In genomic region chr13:27533155-27533643, GRCh38 we compare ENCODE assay signal across 9 cellular contexts.
A peak's percentile ranks its signal among the peaks of the same experiment; 100 is the strongest.
DNase-seq lines count a peak whose midpoint lies in the region; ATAC-seq, FAIRE-seq and TF ChIP-seq lines count a peak whose summit lies in the region.
"Had no signal": no experiment of that assay in that cellular context is flagged by ENCODE, and none has a peak within 500 bp of the region (broad histone marks: within the 10 kb centered on the region; RNA-seq: fewer than 3 reads in every experiment).

No MANE protein-coding gene starts in this region.

- peak; percentile 50 for TF ChIP-seq RAD21 in neural cell (conservative IDR thresholded peaks at IDR 0.05)

- no peaks in the 10 kb centered on the region for H3K9me2 ChIP-seq in neural cell (ENCODE audit: insufficient read depth, low read length)

- FAIRE-seq in RCC 7860 (lab: Jason Lieb, UNC), result no peak
- FAIRE-seq: GM18507 had no signal

- no peaks in the 10 kb centered on the region for H4K20me1 ChIP-seq in neural cell (ENCODE audit: insufficient read depth)

- H3K4me2 ChIP-seq in neural cell (ENCODE audit: low read length), result no peak overlapping the region

- peak overlapping the region; percentile 17 for H3K4me3 ChIP-seq in fibroblast of villous mesenchyme (ENCODE audit: low read depth, low read length)
- no peak overlapping the region for H3K4me3 ChIP-seq in neural cell (ENCODE audit: low read length)

- no peak overlapping the region for H3K9ac ChIP-seq in neural cell (ENCODE audit: low read length)

- H3K9me3 ChIP-seq in neural cell (ENCODE audit: low read length), result no peaks in the 10 kb centered on the region

- H3K36me3 ChIP-seq in neural cell (ENCODE audit: insufficient read depth, low read length), result no peaks in the 10 kb centered on the region

- H3K79me2 ChIP-seq in neural cell (replicated peaks; ENCODE audit: insufficient read depth, low read length), result no peaks in the 10 kb centered on the region

- no peak for ATAC-seq in GM19395 (IDR thresholded peaks at IDR 0.05; ENCODE audit: unreplicated experiment)

- H3K27ac ChIP-seq in neural cell (ENCODE audit: low read length) (no peak overlapping the region), substantia nigra (ENCODE audit: low read depth, low read length, poor library complexity, severe bottlenecking) (peak overlapping the region; percentile 13)

- DNase-seq in AG08396 (ENCODE audit: low spot score) (peak; percentile 89), HEK293T (ENCODE audit: extremely low spot score) (peak; percentile 81), RCC 7860 (ENCODE audit: low spot score) (peak; percentile 49), activated gamma-delta T cell (lab: John Stamatoyannopoulos, UW) (peak; percentile 16), fibroblast of villous mesenchyme (ENCODE audit: low read depth) (peak; percentile 76), substantia nigra (lab: John Stamatoyannopoulos, UW) (peak in 48 of 49 donors; percentile 8 to 92 (median 74))

- TF ChIP-seq EP300 in neural cell (conservative IDR thresholded peaks at IDR 0.05; ENCODE audit: poor library complexity, severe bottlenecking), result no peak

- POLR2A ChIA-PET in HEK293T (lab: Yijun Ruan, JAX), result interaction anchor here (1.2 kb wide), 1 partner anchor 87 kb away, joined by 6 read pairs; the partner anchor contains the start of gene LNX2

- no peaks in the 10 kb centered on the region for H3K27me3 ChIP-seq in neural cell (ENCODE audit: insufficient read depth, low read depth, low read length)

- H2AFZ ChIP-seq in neural cell (ENCODE audit: low read depth, low read length), result no peak overlapping the region

- no peaks in the 10 kb centered on the region for H3F3A ChIP-seq in neural cell (ENCODE audit: insufficient read depth, low read length, poor library complexity, severe bottlenecking)

- CTCF ChIA-PET in HEK293T (lab: Yijun Ruan, JAX), result interaction anchor here (0.6 to 2.4 kb wide), 11 partner anchors 9 to 383 kb away, joined by 3 to 21 read pairs (median 3); no protein-coding TSS in a partner anchor

- TF ChIP-seq CTCF in fibroblast of villous mesenchyme (IDR thresholded peaks at IDR 0.05; ENCODE audit: insufficient read depth, low read depth, low read length) (peak; percentile 99), neural cell (IDR thresholded peaks at IDR 0.05; ENCODE audit: poor library complexity, severe bottlenecking) (peak; percentile 66)

TF ChIP-seq in HEK293T, 16 proteins besides CTCF, POLR2A, EP300 and RAD21:
- TF ChIP-seq ARNT (IDR thresholded peaks at IDR 0.05) (no peak), HDGF (IDR thresholded peaks at IDR 0.05; ENCODE audit: borderline replicate concordance) (no peak), CTBP1 (IDR thresholded peaks at IDR 0.05; ENCODE audit: borderline replicate concordance) (no peak), BHLHE40 (IDR thresholded peaks at IDR 0.05; ENCODE audit: borderline replicate concordance) (no peak), FOXA1 (IDR thresholded peaks at IDR 0.05) (no peak)

TF ChIP-seq in neural cell, 6 proteins besides CTCF, POLR2A, EP300 and RAD21:
- TF ChIP-seq REST (IDR thresholded peaks at IDR 0.05; ENCODE audit: borderline replicate concordance) (no peak), SMC3 (conservative IDR thresholded peaks at IDR 0.05; ENCODE audit: poor library complexity) (peak; percentile 67)

Comparison
In these comparisons a context has a peak if more than half of its experiments do, and no peak if none do; other contexts are left out.
1. DNase-seq: peak in every context shown above with its lines; median percentile 89 in AG08396; 81 in HEK293T; 76 in fibroblast of villous mesenchyme; 74 in substantia nigra; 49 in RCC 7860; 16 in activated gamma-delta T cell.